ENCODE assay signal across 20 cellular contexts in the genomic region with DNA sequence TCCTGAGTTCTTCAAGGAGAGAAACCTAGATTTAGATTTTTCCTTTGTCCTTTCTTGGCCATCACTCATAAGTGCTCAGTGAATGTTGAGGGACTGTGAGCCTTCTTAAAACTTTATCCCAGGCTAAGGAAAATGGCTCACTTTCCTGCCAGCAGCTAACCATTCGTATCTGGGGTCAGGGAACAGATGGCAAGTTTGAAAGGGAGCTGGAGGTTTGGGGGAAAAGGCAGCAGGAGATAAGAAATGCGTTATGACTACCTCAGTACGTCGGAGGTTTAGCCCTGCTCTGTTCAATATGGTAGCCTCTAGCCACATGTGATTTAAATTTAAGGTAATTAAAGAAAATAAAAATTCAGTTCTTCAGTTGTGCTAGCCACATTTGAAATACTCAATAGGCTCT. TPM values are rescaled to one million over a fixed set of nuclear protein-coding genes. Genes with fewer than 3 reads are reported as not detected.
DNase-seq lines count a peak whose midpoint lies in the region; ATAC-seq, FAIRE-seq and TF ChIP-seq lines count a peak whose summit lies in the region.
"Had no signal": no experiment of that assay in that cellular context is flagged by ENCODE, and none has a peak within 500 bp of the region (broad histone marks: within the 10 kb centered on the region; RNA-seq: fewer than 3 reads in every experiment).

No MANE protein-coding gene starts in this region.

- WGBS in K562 (ENCODE audit: insufficient coverage, low coverage, missing lambda C conversion rate), result 1% methylated on average over 4 of the region's 4 CpGs

- peaks cover 29% of the 10 kb centered on the region for H3K36me3 ChIP-seq in HUES48 (ENCODE audit: control insufficient read depth, insufficient read depth, low read length)
- H3K36me3 ChIP-seq in K562 (ENCODE audit: control insufficient read depth, insufficient read depth, low read length), result peaks cover 54% of the 10 kb centered on the region
- H3K36me3 ChIP-seq: SJSA1 had no signal

- H3K27me3 ChIP-seq in HUES48 (ENCODE audit: control insufficient read depth, insufficient read depth, low read length) (no peaks in the 10 kb centered on the region), K562 (ENCODE audit: control insufficient read depth in 2 of 2, insufficient read depth in 2 of 2, low read length in 2 of 2) (no peaks in the 10 kb centered on the region)
- H3K27me3 ChIP-seq: SJSA1 had no signal

- H3K4me1 ChIP-seq in HUES48 (ENCODE audit: control insufficient read depth, insufficient read depth, low read length), result peaks cover 90% of the 10 kb centered on the region
- H3K4me1 ChIP-seq in K562 (replicated peaks in 1 of 2; ENCODE audit: control insufficient read depth in 2 of 2, insufficient read depth in 2 of 2, low read length in 2 of 2), result peaks cover 15 to 38% of the 10 kb centered on the region in 2 experiments; a peak in 4 of 5 replicates

- no peak overlapping the region; the same call in 1 of the 2 replicates for H3K9ac ChIP-seq in HUES48 (ENCODE audit: low read depth, low read length)
- peak overlapping the region in 1 of 2 experiments; percentile 36; a peak in 2 of 4 replicates for H3K9ac ChIP-seq in K562 (ENCODE audit: insufficient read depth in 1 of 2, low read depth in 2 of 2, low read length in 2 of 2)
- H3K9ac ChIP-seq: GM23248 had no signal

- BruUV-seq in Calu3 (replicated peaks; lab: Mats Ljungman, UMichigan) (no TSS peak), K562 (replicated peaks; lab: Mats Ljungman, UMichigan) (no TSS peak)

- 0 out of 2 replicates have a peak overlapping the region, but pooled peaks have one; percentile 14 for H2AFZ ChIP-seq in K562 (ENCODE audit: low read depth, low read length)
- H2AFZ ChIP-seq: GM23248 had no signal

- peak; percentile 93 for FAIRE-seq in K562 (lab: Jason Lieb, UNC)
- FAIRE-seq: G401.6, GM12878, HepG2 had no signal

- H3K4me3 Mint-ChIP-seq in Calu3 (ENCODE audit: low read depth, unreplicated experiment) (no peak overlapping the region), neural crest cell (no peak overlapping the region)
- H3K4me3 Mint-ChIP-seq in naive thymus-derived CD8-positive, alpha-beta T cell, result no peak overlapping the region
- H3K4me3 Mint-ChIP-seq: CD4-positive, alpha-beta T cell had no signal

- H3K4me3 ChIP-seq in HUES48 (ENCODE audit: low read depth, low read length) (no peak overlapping the region), K562 (no peak overlapping the region)
- H3K4me3 ChIP-seq: GM12878, GM23248, SJSA1 had no signal

- TF ChIP-seq RAD21 in K562 (CRISPR knock-in tag; conservative IDR thresholded peaks at IDR 0.05 in 1 of 2, IDR thresholded peaks at IDR 0.05 in 1 of 2), result no peak

- H3K27me3 Mint-ChIP-seq in Calu3 (ENCODE audit: unreplicated experiment) (no peaks in the 10 kb centered on the region), neural crest cell (ENCODE audit: low read depth) (no peaks in the 10 kb centered on the region)
- H3K27me3 Mint-ChIP-seq in naive thymus-derived CD8-positive, alpha-beta T cell, result no peaks in the 10 kb centered on the region
- H3K27me3 Mint-ChIP-seq: CD4-positive, alpha-beta T cell had no signal

- peak overlapping the region; percentile 51 for H3K4me2 ChIP-seq in K562 (ENCODE audit: insufficient read depth, low read length)

- peaks cover 99% of the 10 kb centered on the region for H3K79me2 ChIP-seq in K562 (ENCODE audit: control insufficient read depth, insufficient read depth, low read length)

- CTCF ChIA-PET in Calu3 (lab: Charles Lee) (interaction anchor here (1.8 kb wide), 1 partner anchor 769 kb away, joined by 5 read pairs; no protein-coding TSS in a partner anchor), K562 (lab: Yijun Ruan, JAX; ENCODE audit: low intra/inter-chr PET ratio) (interaction anchor here (0.9 kb wide), 1 partner anchor 223 kb away, joined by 4 read pairs; no protein-coding TSS in a partner anchor)

- peak overlapping the region; percentile 63 for H3K27ac Mint-ChIP-seq in Calu3 (ENCODE audit: unreplicated experiment)
- peak overlapping the region; percentile 76 for H3K27ac Mint-ChIP-seq in neural crest cell (ENCODE audit: unreplicated experiment)
- H3K27ac Mint-ChIP-seq in naive thymus-derived CD8-positive, alpha-beta T cell, result peak overlapping the region in 1 of 10 donors; percentile 4
- H3K27ac Mint-ChIP-seq: CD4-positive, alpha-beta T cell had no signal

- no peaks in the 10 kb centered on the region for H3K9me3 Mint-ChIP-seq in Calu3 (ENCODE audit: low read depth, unreplicated experiment)
- H3K9me3 Mint-ChIP-seq in neural crest cell, result no peaks in the 10 kb centered on the region
- H3K9me3 Mint-ChIP-seq in naive thymus-derived CD8-positive, alpha-beta T cell, result no peaks in the 10 kb centered on the region
- H3K9me3 Mint-ChIP-seq: CD4-positive, alpha-beta T cell had no signal

- POLR2A ChIA-PET in K562 (lab: Yijun Ruan, JAX), result interaction anchor here (0.7 to 1.3 kb wide), 2 partner anchors 9 to 37 kb away, joined by 3 to 6 read pairs; no protein-coding TSS in a partner anchor
- POLR2A ChIA-PET in naive thymus-derived CD8-positive, alpha-beta T cell (lab: Charles Lee), result no interaction called here

- no peaks in the 10 kb centered on the region for H3K9me1 ChIP-seq in K562 (ENCODE audit: control insufficient read depth, insufficient read depth, low read length)

- ATAC-seq in K562, result peak; percentile 76
- no peak for ATAC-seq in naive thymus-derived CD8-positive, alpha-beta T cell
- ATAC-seq: GM12878, HepG2 had no signal

- intact Hi-C loops in Calu3 (cut with micrococcal nuclease; ENCODE audit: unreplicated experiment) (no loop called here), K562 (cut with micrococcal nuclease) (loop anchor here (2.0 kb wide), 2 partner anchors 32 to 254 kb away; no protein-coding TSS in a partner anchor)

- DNase-seq in Calu3 (no peak), K562 (ENCODE audit: extremely low read depth in 1 of 4, low spot score in 3 of 4) (peak; percentile 67 to 87 (median 72)), neural crest cell (ENCODE audit: low read depth, low spot score) (no peak), nucleus accumbens (lab: John Stamatoyannopoulos, UW) (no peak), 8988T (no peak)
- DNase-seq in naive thymus-derived CD8-positive, alpha-beta T cell, result no peak
- DNase-seq: CD4-positive, alpha-beta T cell; DMS79 treated with DMSO at 0.1 percent for 48 hours; Kasumi-1; MM.1S; NCI-H1105 treated with DMSO at 0.1 percent for 48 hours; NCI-H187; NCI-H526 treated with DMSO at 0.1 percent for 48 hours had no signal

- peak; percentile 84; the same call in 1 of the 2 replicates for TF ChIP-seq EP300 in K562 (IDR thresholded peaks at IDR 0.05; ENCODE audit: low read length)

- in situ Hi-C loops in K562 (cut with MboI), result no loop called here

- no peaks in the 10 kb centered on the region for H3K36me3 Mint-ChIP-seq in Calu3 (ENCODE audit: insufficient read depth, unreplicated experiment)
- H3K36me3 Mint-ChIP-seq in neural crest cell (ENCODE audit: low read depth), result no peaks in the 10 kb centered on the region
- H3K36me3 Mint-ChIP-seq in naive thymus-derived CD8-positive, alpha-beta T cell, result peaks cover 0 to 61% (median 6%) of the 10 kb centered on the region in 3 donors

- TF ChIP-seq CTCF in Calu3 (IDR thresholded peaks at IDR 0.05; ENCODE audit: unreplicated experiment) (no peak), K562 (IDR thresholded peaks at IDR 0.05 in 2 of 3, conservative IDR thresholded peaks at IDR 0.05 in 1 of 3; ENCODE audit: insufficient read depth in 2 of 3, low read depth in 1 of 3, low read length in 3 of 3) (no peak), neural crest cell (conservative IDR thresholded peaks at IDR 0.05) (no peak)

- no peak for TF ChIP-seq POLR2A in K562 (conservative IDR thresholded peaks at IDR 0.05)

- peak overlapping the region; percentile 56 for H3K27ac ChIP-seq in HUES48 (ENCODE audit: low read depth, low read length)
- peak overlapping the region; percentile 61 for H3K27ac ChIP-seq in K562 (ENCODE audit: extremely low read depth, low read depth, low read length)
- H3K27ac ChIP-seq: GM23248, RWPE1, SJSA1 had no signal

- peaks cover 36% of the 10 kb centered on the region for H3K4me1 Mint-ChIP-seq in Calu3 (ENCODE audit: low read depth, unreplicated experiment)
- H3K4me1 Mint-ChIP-seq in neural crest cell, result peaks cover 3% of the 10 kb centered on the region
- H3K4me1 Mint-ChIP-seq in naive thymus-derived CD8-positive, alpha-beta T cell, result peaks cover 18 to 56% (median 26%) of the 10 kb centered on the region in 4 donors

- no peaks in the 10 kb centered on the region for H4K20me1 ChIP-seq in K562 (replicated peaks; ENCODE audit: control insufficient read depth, insufficient read depth, low read length)

- H3K9me3 ChIP-seq in HUES48 (ENCODE audit: control insufficient read depth, insufficient read depth, low read length), result no peaks in the 10 kb centered on the region
- H3K9me3 ChIP-seq in K562 (replicated peaks; ENCODE audit: control insufficient read depth, insufficient read depth, low read depth, low read length), result no peaks in the 10 kb centered on the region
- H3K9me3 ChIP-seq: SJSA1 had no signal

RNA-seq across cellular contexts. Expression of a gene that starts 13.3 kb away (rescaled TPM):
- total RNA-seq in Calu3 (2022) (43.8 and 44.0 TPM in 2 replicates), K562 (2014; rRNA removed) (14.8 and 17.5 TPM in 2 replicates), K562 (2014; rRNA removed; fragmentation: Illumina TruSeq; extraction: Trizol) (58.1 and 72.6 TPM in 2 replicates), K562 (2015; rRNA removed; fragmentation: Illumina TruSeq; extraction: Trizol) (35.8 and 36.9 TPM in 2 replicates), K562 (2021) (42.1 and 42.9 TPM in 2 replicates), neural crest cell (34.9 and 35.2 TPM in 2 replicates)
- 7.8 and 25.2 TPM in 2 replicates for total RNA-seq in K562 (2011; cell fraction: chromatin; rRNA removed; ENCODE audit: low replicate concordance)
- 4.5 TPM in 2 replicates for total RNA-seq in K562 (2011; cell fraction: nucleolus; rRNA removed)
- 10.2 and 16.1 TPM in 2 replicates for total RNA-seq in K562 (2011; cell fraction: nucleoplasm; rRNA removed)
- polyA plus RNA-seq in K562 (2011; rRNA removed) (6.5 and 9.5 TPM in 2 replicates), K562 (2014; fragmentation: Illumina TruSeq; extraction: Trizol) (16.0 and 20.1 TPM in 2 replicates), K562 (2014; fragmentation: Nextera tagmentation; extraction: Ambion mirVana) (10 to 100 TPM; 29.3 to 54.8 TPM), K562 (2014; rRNA removed) (9.2 and 12.5 TPM in 2 replicates)
- 1.2 and 2.4 TPM in 2 replicates for polyA plus RNA-seq in K562 (2011; cell fraction: cytosol; rRNA removed)
- 2.6 and 2.9 TPM in 2 replicates for polyA plus RNA-seq in K562 (2011; cell fraction: nucleus; rRNA removed)
- polyA plus RNA-seq in K562 (2012), result 10.1 and 17.9 TPM in 2 replicates
- polyA minus RNA-seq in K562 (2011; rRNA and poly(A)+ RNA removed), result 15.9 and 16.6 TPM in 2 replicates
- 3.5 and 7.6 TPM in 2 replicates for polyA minus RNA-seq in K562 (2011; cell fraction: cytosol; rRNA and poly(A)+ RNA removed)
- polyA minus RNA-seq in K562 (2011; cell fraction: nucleus; rRNA and poly(A)+ RNA removed), result 5.8 and 13.2 TPM in 2 replicates
- 10 to 100 TPM; 20.4 to 20.8 TPM for total RNA-seq in naive thymus-derived CD8-positive, alpha-beta T cell
- 10 to 100 TPM; 16.0 to 19.2 (median 17.6) TPM for polyA plus RNA-seq in naive thymus-derived CD8-positive, alpha-beta T cell

RNA-seq across cellular contexts. Expression of a gene that starts 46.7 kb away (rescaled TPM):
- total RNA-seq in Calu3 (2022) (32.2 and 37.6 TPM in 2 replicates), K562 (2014; rRNA removed) (0.04 and 0.41 TPM in 2 replicates), K562 (2014; rRNA removed; fragmentation: Illumina TruSeq; extraction: Trizol) (0.11 TPM in 1 of 2 replicates, not detected in the other), K562 (2015; rRNA removed; fragmentation: Illumina TruSeq; extraction: Trizol) (0.04 and 0.14 TPM in 2 replicates), K562 (2021) (0.04 and 0.11 TPM in 2 replicates), neural crest cell (11.4 and 14.0 TPM in 2 replicates)
- 0.09 TPM in 1 of 2 replicates, not detected in the other for total RNA-seq in K562 (2011; cell fraction: chromatin; rRNA removed; ENCODE audit: low replicate concordance)
- total RNA-seq in K562 (2011; cell fraction: nucleolus; rRNA removed), result not detected in 2 replicates
- total RNA-seq in K562 (2011; cell fraction: nucleoplasm; rRNA removed), result 0.99 TPM in 1 of 2 replicates, not detected in the other
- polyA plus RNA-seq in K562 (2011; rRNA removed) (0.03 and 0.14 TPM in 2 replicates), K562 (2014; fragmentation: Illumina TruSeq; extraction: Trizol) (0.04 TPM in 1 of 2 replicates, not detected in the other), K562 (2014; fragmentation: Nextera tagmentation; extraction: Ambion mirVana) (not detected), K562 (2014; rRNA removed) (not detected in 2 replicates)
- 0.01 TPM in 1 of 2 replicates, not detected in the other for polyA plus RNA-seq in K562 (2011; cell fraction: cytosol; rRNA removed)
- polyA plus RNA-seq in K562 (2011; cell fraction: nucleus; rRNA removed), result 0.20 and 0.36 TPM in 2 replicates
- 0.07 and 0.17 TPM in 2 replicates for polyA plus RNA-seq in K562 (2012)
- 0.14 TPM in 1 of 2 replicates, not detected in the other for polyA minus RNA-seq in K562 (2011; rRNA and poly(A)+ RNA removed)
- polyA minus RNA-seq in K562 (2011; cell fraction: cytosol; rRNA and poly(A)+ RNA removed), result not detected in 2 replicates
- 0.13 and 0.22 TPM in 2 replicates for polyA minus RNA-seq in K562 (2011; cell fraction: nucleus; rRNA and poly(A)+ RNA removed)
- total RNA-seq in naive thymus-derived CD8-positive, alpha-beta T cell, result under 1 TPM in 1 of 2 experiments, not detected in 1; 0.16 TPM
- polyA plus RNA-seq in naive thymus-derived CD8-positive, alpha-beta T cell, result not detected
- total RNA-seq: HepG2 had no signal

Comparison
In these comparisons a context has a peak if more than half of its experiments do, and no peak if none do; other contexts are left out.
1. DNase-seq: peak in K562 (4 of 4); none in Calu3 (single experiment), neural crest cell (single experiment), naive thymus-derived CD8-positive, alpha-beta T cell (0 of 10), nucleus accumbens (0 of 56) and 8988T (single experiment).